ENCODE assay signal across 7 cellular contexts in genomic region chr22:37560682-37561208, GRCh38. TPM values are rescaled to one million over a fixed set of nuclear protein-coding genes. Genes with fewer than 3 reads are reported as not detected.
DNase-seq lines count a peak whose midpoint lies in the region; ATAC-seq and TF ChIP-seq lines count a peak whose summit lies in the region.

No MANE protein-coding gene starts in this region.

- peaks cover 38% of the 10 kb centered on the region for H3K79me2 ChIP-seq in mammary epithelial cell (ENCODE audit: insufficient read depth, low read length)

- TF ChIP-seq CTCF in mammary epithelial cell (conservative IDR thresholded peaks at IDR 0.05 in 1 of 2, IDR thresholded peaks at IDR 0.05 in 1 of 2; ENCODE audit: extremely low read depth in 1 of 2, insufficient read depth in 1 of 2, low read depth in 1 of 2, low read length in 2 of 2) (no peak), thoracic aorta (IDR thresholded peaks at IDR 0.05) (no peak)

- H2AFZ ChIP-seq in mammary epithelial cell (ENCODE audit: low read depth, low read length), result peak overlapping the region; percentile 60

- ATAC-seq in thoracic aorta (ENCODE audit: insufficient number of reproducible peaks, low FRiP score, low read depth) (peak; percentile 31), GM21390 (IDR thresholded peaks at IDR 0.05; ENCODE audit: unreplicated experiment) (no peak)

- in situ Hi-C loops in mammary epithelial cell (cut with MboI; ENCODE audit: low sequenced_read_pairs in 2 of 2), result no loop called here

- CTCF ChIA-PET in mammary epithelial cell (lab: Charles Lee; ENCODE audit: low non-redundant PET), result no interaction called here

- H3K27ac ChIP-seq in mammary epithelial cell (ENCODE audit: insufficient read depth, low read depth, low read length) (peak overlapping the region; percentile 90), thoracic aorta (peak overlapping the region; percentile 99 to 100)

- H3K4me2 ChIP-seq in mammary epithelial cell (ENCODE audit: insufficient read depth, low read depth, low read length), result peak overlapping the region; percentile 99

- WGBS in mammary epithelial cell (ENCODE audit: low coverage, missing lambda C conversion rate), result 5% methylated on average over 4 of the region's 62 CpGs

- H3K36me3 ChIP-seq in mammary epithelial cell (ENCODE audit: insufficient read depth, low read length), result no peaks in the 10 kb centered on the region
- no peaks in the 10 kb centered on the region for H3K36me3 ChIP-seq in thoracic aorta

- intact Hi-C loops in mammary epithelial cell (cut with micrococcal nuclease), result loop anchor here (5.0 to 10.0 kb wide), 2 partner anchors 33 to 246 kb away; no protein-coding TSS in a partner anchor

- no TSS peak for BruUV-seq in mammary epithelial cell (replicated peaks; lab: Mats Ljungman, UMichigan)

- H3K27me3 ChIP-seq in mammary epithelial cell (ENCODE audit: insufficient read depth, low read length) (no peaks in the 10 kb centered on the region), thoracic aorta (replicated peaks; ENCODE audit: insufficient read depth) (no peaks in the 10 kb centered on the region)

- H3K4me1 ChIP-seq in mammary epithelial cell (ENCODE audit: insufficient read depth, low read length), result peaks cover 41% of the 10 kb centered on the region
- peaks cover 37 to 59% of the 10 kb centered on the region in 2 donors for H3K4me1 ChIP-seq in thoracic aorta (ENCODE audit: control insufficient read depth in 1 of 2, low read depth in 2 of 2)

- H3K9me3 ChIP-seq in mammary epithelial cell (replicated peaks; ENCODE audit: insufficient read depth, low read length) (no peaks in the 10 kb centered on the region), thoracic aorta (no peaks in the 10 kb centered on the region)

- no peak for DNase-seq in mammary epithelial cell
- peak; percentile 80 for DNase-seq in left kidney (ENCODE audit: low read depth, low spot score)
- no peak for DNase-seq in thoracic aorta (ENCODE audit: low spot score)
- no peak for DNase-seq in T1000 (lab: John Stamatoyannopoulos, UW)
- DNase-seq in superior temporal gyrus (ENCODE audit: extremely low spot score), result no peak

- no peak for TF ChIP-seq RAD21 in Ishikawa (IDR thresholded peaks at IDR 0.05; ENCODE audit: low read depth)

- peak overlapping the region; percentile 94 for H3K9ac ChIP-seq in mammary epithelial cell (ENCODE audit: insufficient read depth, low read length)

- dilution Hi-C loops in mammary epithelial cell (cut with HindIII; ENCODE audit: low sequenced_read_pairs), result loop anchor here (5.0 kb wide), 3 partner anchors 42 to 238 kb away; no protein-coding TSS in a partner anchor

- no peak for TF ChIP-seq EP300 in Ishikawa (IDR thresholded peaks at IDR 0.05; ENCODE audit: borderline replicate concordance)

- H4K20me1 ChIP-seq in mammary epithelial cell (ENCODE audit: insufficient read depth, low read length), result no peaks in the 10 kb centered on the region

- H3K4me3 ChIP-seq in mammary epithelial cell (replicated peaks in 1 of 3; ENCODE audit: insufficient read depth in 1 of 3, low read depth in 2 of 3, low read length in 3 of 3) (peak overlapping the region; percentile 71 to 91 (median 78)), thoracic aorta (peak overlapping the region; percentile 95)

TF ChIP-seq in Ishikawa, 13 proteins besides CTCF, POLR2A, EP300 and RAD21:
- TF ChIP-seq TEAD4 (IDR thresholded peaks at IDR 0.05) (peak; percentile 71), FOXM1 (IDR thresholded peaks at IDR 0.05; ENCODE audit: borderline replicate concordance, low read depth) (no peak), MAX (IDR thresholded peaks at IDR 0.05) (peak; percentile 31; the same call in 1 of the 2 replicates), TAF1 (IDR thresholded peaks at IDR 0.05; ENCODE audit: low read depth) (0 out of 2 replicates have a peak, but pooled peaks have one; percentile 21), ZBTB7A (IDR thresholded peaks at IDR 0.05; ENCODE audit: low read depth) (peak; percentile 80; the same call in 1 of the 2 replicates)

RNA-seq across cellular contexts. Expression of gene CDC42EP1, which starts 0.5 kb away (rescaled TPM):
- total RNA-seq in mammary epithelial cell (10 to 100 TPM; 17.5 to 98.4 TPM), thoracic aorta (100 to 1,000 TPM in 1 of 2 donors, 10 to 100 TPM in 1; 61.6 to 104 TPM)
- 12.7 TPM for polyA plus RNA-seq in mammary epithelial cell
- polyA minus RNA-seq in mammary epithelial cell, result 32.2 TPM

RNA-seq across cellular contexts. Expression of gene LGALS2, which starts 19.1 kb away (rescaled TPM):
- not detected for total RNA-seq in mammary epithelial cell
- not detected for polyA plus RNA-seq in mammary epithelial cell
- not detected for polyA minus RNA-seq in mammary epithelial cell
- not detected for total RNA-seq in thoracic aorta

RNA-seq across cellular contexts. Expression of gene CARD10, which starts 41.5 kb away (rescaled TPM):
- 100 to 1,000 TPM in 1 of 2 donors, 10 to 100 TPM in 1; 62.0 to 152 TPM for total RNA-seq in mammary epithelial cell
- 71.0 TPM for polyA plus RNA-seq in mammary epithelial cell
- polyA minus RNA-seq in mammary epithelial cell, result 118 TPM
- total RNA-seq in thoracic aorta, result 10 to 100 TPM in 1 of 2 donors, 1 to 10 TPM in 1; 7.2 to 11.0 TPM

RNA-seq across cellular contexts. Expression of gene GGA1, which starts 47.9 kb away (rescaled TPM):
- total RNA-seq in mammary epithelial cell, result 10 to 100 TPM; 33.8 to 60.2 TPM
- polyA plus RNA-seq in mammary epithelial cell, result 26.7 TPM
- polyA minus RNA-seq in mammary epithelial cell, result 56.2 TPM
- 10 to 100 TPM; 59.9 to 61.2 TPM for total RNA-seq in thoracic aorta

Comparison
In these comparisons a context has a peak if more than half of its experiments do, and no peak if none do; other contexts are left out.
1. RNA of gene CARD10, which starts 41.5 kb away (total RNA-seq): 62.0 to 152 TPM in mammary epithelial cell; 7.2 to 11.0 TPM in thoracic aorta; every median in the first group is over 4 times any median in the second.